Comparison of ENCODE assay signal across 8 cellular contexts in the genomic region with DNA sequence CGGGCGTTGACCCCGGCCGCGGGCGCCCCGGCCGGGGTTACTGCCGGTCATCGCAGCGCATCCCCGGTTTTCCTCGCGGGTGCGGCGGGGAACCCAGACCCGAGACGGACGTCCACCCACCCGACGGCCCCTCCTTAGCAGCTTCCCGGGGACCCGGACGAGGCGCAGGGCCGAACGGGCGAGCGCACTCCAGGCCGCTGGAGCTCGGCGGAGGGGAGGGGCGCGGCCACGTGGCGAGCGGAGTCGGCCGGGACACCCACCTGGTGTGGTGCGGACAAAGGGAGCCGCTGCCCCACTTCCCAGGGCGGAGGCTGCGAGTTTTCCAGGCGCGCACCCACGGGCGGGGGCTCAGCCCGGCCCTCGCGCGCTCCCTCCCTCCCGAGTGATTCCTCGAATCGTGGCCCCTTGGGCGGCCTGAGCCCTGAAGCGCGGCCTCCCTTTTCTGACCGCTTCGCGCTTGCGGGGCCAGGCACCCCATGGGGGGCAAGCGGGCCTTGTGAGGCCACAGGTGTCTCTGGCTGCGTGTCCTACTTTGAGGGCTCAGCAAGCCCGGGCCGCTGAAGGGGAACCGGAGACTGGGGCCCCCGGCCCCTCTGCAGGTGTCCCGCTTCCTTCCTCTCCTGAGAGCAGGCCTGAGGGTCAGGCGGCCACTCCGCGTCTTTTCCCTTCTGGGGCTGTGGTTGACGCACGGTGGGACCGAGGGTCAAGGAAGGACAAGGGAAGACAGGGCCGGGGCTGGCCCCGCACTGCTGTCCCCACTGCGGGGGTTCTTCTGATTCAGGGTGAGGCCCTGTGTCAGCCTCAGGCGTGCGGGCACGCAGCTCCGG. TPM values are rescaled to one million over a fixed set of nuclear protein-coding genes. Genes with fewer than 3 reads are reported as not detected.
DNase-seq lines count a peak whose midpoint lies in the region; ATAC-seq, FAIRE-seq and TF ChIP-seq lines count a peak whose summit lies in the region.

No MANE protein-coding gene starts in this region.

- peak overlapping the region; percentile 91 for H3K4me2 ChIP-seq in A549
- peak overlapping the region; percentile 81 for H3K4me2 ChIP-seq in osteoblast (ENCODE audit: insufficient read depth, low read length)

- ATAC-seq in A549 (peak; percentile 6 to 16), GM18861 (IDR thresholded peaks at IDR 0.05; ENCODE audit: unreplicated experiment) (peak; percentile 4), HG03064 (IDR thresholded peaks at IDR 0.05; ENCODE audit: low read depth, unreplicated experiment) (peak; percentile 3)

- H3K9me3 ChIP-seq in A549 (no peaks in the 10 kb centered on the region), esophagus squamous epithelium (no peaks in the 10 kb centered on the region), osteoblast (ENCODE audit: low read depth, low read length) (no peaks in the 10 kb centered on the region)

- H3K4me3 Mint-ChIP-seq in T-helper 1 cell treated with Interleukin-12 subunit alpha and Interleukin-12 subunit beta and Interleukin-4 antibody, amounts not matched to agents 30 μg/mL and 1 μg/mL, for 36 hours = peak overlapping the region; percentile 84

- no peak for TF ChIP-seq EP300 in A549 (IDR thresholded peaks at IDR 0.05)

- H3K36me3 ChIP-seq in esophagus squamous epithelium (peaks cover 9 to 27% (median 12%) of the 10 kb centered on the region in 3 donors), osteoblast (ENCODE audit: insufficient read depth, low read length) (peaks cover 16% of the 10 kb centered on the region)

- H3K9me3 Mint-ChIP-seq in T-helper 1 cell treated with Interleukin-12 subunit alpha and Interleukin-12 subunit beta and Interleukin-4 antibody, amounts not matched to agents 30 μg/mL and 1 μg/mL, for 36 hours = no peaks in the 10 kb centered on the region

- 47% methylated on average over 67 of the region's 81 CpGs for WGBS in A549 (ENCODE audit: missing lambda C conversion rate)
- 22% methylated on average over 9 of the region's 81 CpGs; no CpG with 5 or more reads in 1 of the 2 donors for WGBS in esophagus squamous epithelium, 2 donors

- peaks cover 21% of the 10 kb centered on the region for H4K20me1 ChIP-seq in osteoblast (ENCODE audit: insufficient read depth, low read length)

- intact Hi-C loops in esophagus squamous epithelium (cut with DNase I) = no loop called here

- peak overlapping the region; percentile 95 to 96 for H3K27ac ChIP-seq in A549
- H3K27ac ChIP-seq in esophagus squamous epithelium = peak overlapping the region; percentile 91 to 99 (median 98)
- H3K27ac ChIP-seq in osteoblast (ENCODE audit: low read depth, low read length) = peak overlapping the region; percentile 41

- H3K4me1 ChIP-seq in A549 (peaks cover 62% of the 10 kb centered on the region), esophagus squamous epithelium (peaks cover 44 to 74% (median 45%) of the 10 kb centered on the region in 3 donors), osteoblast (ENCODE audit: insufficient read depth, low read length) (peaks cover 17% of the 10 kb centered on the region)

- H3K36me3 Mint-ChIP-seq in T-helper 1 cell treated with Interleukin-12 subunit alpha and Interleukin-12 subunit beta and Interleukin-4 antibody, amounts not matched to agents 30 μg/mL and 1 μg/mL, for 36 hours (ENCODE audit: low read depth) = no peaks in the 10 kb centered on the region

- H3K4me3 ChIP-seq in A549 (peak overlapping the region; percentile 53), esophagus squamous epithelium (peak overlapping the region; percentile 60 to 95 (median 86)), osteoblast (ENCODE audit: insufficient read depth, low read length) (peak overlapping the region; percentile 73)

- H3K27ac Mint-ChIP-seq in T-helper 1 cell treated with Interleukin-12 subunit alpha and Interleukin-12 subunit beta and Interleukin-4 antibody, amounts not matched to agents 30 μg/mL and 1 μg/mL, for 36 hours = peak overlapping the region; percentile 87

- no peaks in the 10 kb centered on the region for H3K27me3 ChIP-seq in esophagus squamous epithelium
- H3K27me3 ChIP-seq in osteoblast (ENCODE audit: insufficient read depth, low read length) = no peaks in the 10 kb centered on the region

- CTCF ChIA-PET in A549 (lab: Yijun Ruan, JAX) = interaction anchor here (0.6 to 1.7 kb wide), 10 partner anchors 10 to 162 kb away, joined by 3 to 10 read pairs (median 4); partner anchors contain the start of genes PYCR1 and RAC3

- POLR2A ChIA-PET in A549 (lab: Yijun Ruan, JAX) = interaction anchor here (0.6 to 2.9 kb wide), 25 partner anchors 7 to 199 kb away, joined by 3 to 33 read pairs (median 4); partner anchors contain the start of genes CENPX, DCXR, DUS1L and LRRC45

- no peaks in the 10 kb centered on the region for H3K27me3 Mint-ChIP-seq in T-helper 1 cell treated with Interleukin-12 subunit alpha and Interleukin-12 subunit beta and Interleukin-4 antibody, amounts not matched to agents 30 μg/mL and 1 μg/mL, for 36 hours (ENCODE audit: low read depth)

- H3K79me2 ChIP-seq in osteoblast (ENCODE audit: insufficient read depth, low read length) = peaks cover 28% of the 10 kb centered on the region

- peak overlapping the region; percentile 51 for H2AFZ ChIP-seq in osteoblast (ENCODE audit: low read length)

- TF ChIP-seq CTCF in A549 (IDR thresholded peaks at IDR 0.05) (no peak), esophagus squamous epithelium (IDR thresholded peaks at IDR 0.05) (peak in 2 of 6 experiments; percentile 2 to 4), osteoblast (IDR thresholded peaks at IDR 0.05; ENCODE audit: extremely low read depth, low read depth, low read length) (no peak)

- no peak for FAIRE-seq in A549 (lab: Jason Lieb, UNC)

- H3K4me1 Mint-ChIP-seq in T-helper 1 cell treated with Interleukin-12 subunit alpha and Interleukin-12 subunit beta and Interleukin-4 antibody, amounts not matched to agents 30 μg/mL and 1 μg/mL, for 36 hours (ENCODE audit: low read depth) = peaks cover 8% of the 10 kb centered on the region

- TF ChIP-seq POLR2A in A549 (IDR thresholded peaks at IDR 0.05; ENCODE audit: low read length) (no peak), esophagus squamous epithelium (IDR thresholded peaks at IDR 0.05) (no peak)

- TF ChIP-seq RAD21 in A549 (conservative IDR thresholded peaks at IDR 0.05 in 1 of 2, IDR thresholded peaks at IDR 0.05 in 1 of 2) = no peak

- DNase-seq in A549 (ENCODE audit: low read depth in 1 of 2, low spot score in 1 of 2) (no peak), esophagus squamous epithelium (lab: John Stamatoyannopoulos, UW) (no peak), osteoblast (ENCODE audit: insufficient read length, low spot score, missing footprints) (no peak), HuH-7.5 (ENCODE audit: low spot score) (no peak)
- DNase-seq in stimulated activated CD4-positive, alpha-beta T cell treated with anti-CD3 and anti-CD28 coated beads, Interleukin-4, amount 100 ng/mL, for 1 hour = no peak

TF ChIP-seq in A549, 52 proteins besides CTCF, POLR2A, EP300 and RAD21 (continues in another document):
- TF ChIP-seq FOSB (CRISPR knock-in tag; IDR thresholded peaks at IDR 0.05) (0 out of 2 replicates have a peak, but pooled peaks have one; percentile 24), RFX5 (IDR thresholded peaks at IDR 0.05) (no peak; the same call in 1 of the 2 replicates), PBX3 (IDR thresholded peaks at IDR 0.05) (no peak; the same call in 1 of the 2 replicates)

RNA-seq across cellular contexts. Expression of gene FASN, which starts 1.1 kb away (rescaled TPM):
- polyA plus RNA-seq in A549 (2011; rRNA removed) (12.9 and 16.3 TPM in 2 replicates), A549 (2017; fragmentation: RNase III; extraction: RNeasy Plus Mini Kit Qiagen cat#74134 plus additional on column Dnase treatment) (114 to 169 TPM (median 144 TPM) in 3 replicates)
- 107 and 146 TPM in 2 replicates for polyA plus RNA-seq in A549 (2012; cell fraction: cytosol; rRNA removed)
- polyA plus RNA-seq in A549 (2012; cell fraction: nucleus; rRNA removed) = 443 and 799 TPM in 2 replicates
- polyA minus RNA-seq in A549 (2011; rRNA and poly(A)+ RNA removed) = 16.9 and 37.7 TPM in 2 replicates
- total RNA-seq in esophagus squamous epithelium (100 to 1,000 TPM in 2 of 4 donors, 10 to 100 TPM in 2; 72.8 to 302 (median 143) TPM), osteoblast (120 and 142 TPM in 2 replicates)

RNA-seq across cellular contexts. Expression of gene DUS1L, which starts 33.5 kb away (rescaled TPM):
- 48.1 and 59.5 TPM in 2 replicates for polyA plus RNA-seq in A549 (2011; rRNA removed)
- polyA plus RNA-seq in A549 (2012; cell fraction: cytosol; rRNA removed) = 169 and 171 TPM in 2 replicates
- polyA plus RNA-seq in A549 (2012; cell fraction: nucleus; rRNA removed) = 577 and 749 TPM in 2 replicates
- polyA plus RNA-seq in A549 (2017; fragmentation: RNase III; extraction: RNeasy Plus Mini Kit Qiagen cat#74134 plus additional on column Dnase treatment) = 81.5 to 84.8 TPM (median 83.6 TPM) in 3 replicates
- 25.8 and 30.8 TPM in 2 replicates for polyA minus RNA-seq in A549 (2011; rRNA and poly(A)+ RNA removed)
- 100 to 1,000 TPM in 3 of 4 donors, 10 to 100 TPM in 1; 53.3 to 125 (median 105) TPM for total RNA-seq in esophagus squamous epithelium
- 43.8 and 43.9 TPM in 2 replicates for total RNA-seq in osteoblast

RNA-seq across cellular contexts. Expression of gene GPS1, which starts 47.5 kb away (rescaled TPM):
- polyA plus RNA-seq in A549 (2011; rRNA removed) = 89.4 and 93.8 TPM in 2 replicates
- polyA plus RNA-seq in A549 (2012; cell fraction: cytosol; rRNA removed) = 230 and 300 TPM in 2 replicates
- polyA plus RNA-seq in A549 (2012; cell fraction: nucleus; rRNA removed) = 472 and 641 TPM in 2 replicates
- 122 to 130 TPM (median 126 TPM) in 3 replicates for polyA plus RNA-seq in A549 (2017; fragmentation: RNase III; extraction: RNeasy Plus Mini Kit Qiagen cat#74134 plus additional on column Dnase treatment)
- polyA minus RNA-seq in A549 (2011; rRNA and poly(A)+ RNA removed) = 125 and 162 TPM in 2 replicates
- 10 to 100 TPM; 62.8 to 76.9 (median 69.5) TPM for total RNA-seq in esophagus squamous epithelium
- 90.2 and 93.7 TPM in 2 replicates for total RNA-seq in osteoblast

RNA-seq across cellular contexts. Expression of gene RFNG, which starts 47.5 kb away (rescaled TPM):
- polyA plus RNA-seq in A549 (2011; rRNA removed) (8.4 and 8.9 TPM in 2 replicates), A549 (2017; fragmentation: RNase III; extraction: RNeasy Plus Mini Kit Qiagen cat#74134 plus additional on column Dnase treatment) (21.3 to 31.5 TPM (median 25.7 TPM) in 3 replicates)
- polyA plus RNA-seq in A549 (2012; cell fraction: cytosol; rRNA removed) = 18.8 and 28.0 TPM in 2 replicates
- polyA plus RNA-seq in A549 (2012; cell fraction: nucleus; rRNA removed) = 72.7 and 93.7 TPM in 2 replicates
- polyA minus RNA-seq in A549 (2011; rRNA and poly(A)+ RNA removed) = 16.0 and 17.5 TPM in 2 replicates
- total RNA-seq in esophagus squamous epithelium (10 to 100 TPM; 24.9 to 38.1 (median 31.2) TPM), osteoblast (46.3 and 52.7 TPM in 2 replicates)

Comparison
In these comparisons a context has a peak if more than half of its experiments do, and no peak if none do; other contexts are left out.
1. H3K27ac ChIP-seq: peak in every context shown above with its lines; median percentile 98 in esophagus squamous epithelium; 96 in A549; 41 in osteoblast.